8 cellular contexts compared by ENCODE assay signal in the genomic region with DNA sequence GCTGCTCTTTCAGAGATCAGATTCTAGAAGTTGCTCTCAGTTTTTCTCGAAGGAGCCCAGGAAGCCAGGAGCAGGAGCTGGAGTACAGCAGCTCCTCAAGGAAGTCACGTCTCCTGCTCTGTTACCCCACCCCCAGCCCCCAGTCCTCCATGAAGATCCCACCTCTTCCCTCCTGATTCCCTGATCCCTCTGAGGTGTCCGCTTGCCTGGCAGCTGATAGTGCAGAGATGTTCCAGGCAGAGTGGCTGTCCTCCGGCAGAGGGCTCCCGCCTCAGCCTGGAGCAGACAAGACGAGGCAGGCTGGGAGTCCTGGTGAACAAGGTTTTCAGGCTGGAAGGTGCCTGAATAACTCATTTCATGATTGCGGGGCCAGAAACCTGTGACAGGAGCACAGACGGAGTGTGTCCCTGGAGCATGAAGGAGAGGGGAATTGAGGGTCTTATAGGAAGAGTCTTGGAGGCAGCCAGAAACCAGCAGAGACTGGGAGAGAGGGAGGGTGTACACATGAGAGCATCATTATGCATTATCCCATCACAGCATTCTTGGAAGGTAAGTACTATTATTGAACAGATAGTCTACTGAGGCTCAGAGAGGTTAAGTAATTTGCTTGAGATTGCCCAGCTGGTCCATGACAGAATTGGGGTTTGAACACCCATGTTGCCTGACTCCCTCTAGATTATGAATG. TPM values are rescaled to one million over a fixed set of nuclear protein-coding genes. Genes with fewer than 3 reads are reported as not detected.
DNase-seq lines count a peak whose midpoint lies in the region; ATAC-seq, FAIRE-seq and TF ChIP-seq lines count a peak whose summit lies in the region.

No MANE protein-coding gene starts in this region.

- no peaks in the 10 kb centered on the region for H3K36me3 ChIP-seq in astrocyte (ENCODE audit: insufficient read depth, low read length)

- H3K4me3 Mint-ChIP-seq in activated CD4-positive, alpha-beta T cell treated with anti-CD3 and anti-CD28 coated beads, Interleukin-2, amount 10 ng/mL, durations not matched to agents 7 days and 5 days, result no peak overlapping the region
- H3K4me3 Mint-ChIP-seq in astrocyte (ENCODE audit: unreplicated experiment), result peak overlapping the region; percentile 88
- H3K4me3 Mint-ChIP-seq in progenitor cell of endocrine pancreas (ENCODE audit: low read depth), result peak overlapping the region; percentile 60

- H3K4me2 ChIP-seq in astrocyte (ENCODE audit: low read length), result peak overlapping the region; percentile 97

- ATAC-seq in right cardiac atrium (peak; percentile 88 to 89), GM21390 (IDR thresholded peaks at IDR 0.05; ENCODE audit: unreplicated experiment) (no peak)

- H3K36me3 Mint-ChIP-seq in activated CD4-positive, alpha-beta T cell treated with anti-CD3 and anti-CD28 coated beads, Interleukin-2, amount 10 ng/mL, durations not matched to agents 7 days and 5 days (ENCODE audit: low read depth), result no peaks in the 10 kb centered on the region
- H3K36me3 Mint-ChIP-seq in astrocyte (ENCODE audit: low read depth, unreplicated experiment), result no peaks in the 10 kb centered on the region
- H3K36me3 Mint-ChIP-seq in progenitor cell of endocrine pancreas (ENCODE audit: insufficient read depth), result no peaks in the 10 kb centered on the region

- H3K9ac ChIP-seq in astrocyte (ENCODE audit: low read length), result peak overlapping the region; percentile 85

- H3K9me3 ChIP-seq in astrocyte (ENCODE audit: insufficient read depth, low read depth, low read length) (no peaks in the 10 kb centered on the region), right cardiac atrium (ENCODE audit: control insufficient read depth, low read length) (no peaks in the 10 kb centered on the region)

- H3K27me3 ChIP-seq in astrocyte (ENCODE audit: insufficient read depth, low read length) (no peaks in the 10 kb centered on the region), right cardiac atrium (ENCODE audit: control insufficient read depth, insufficient read depth) (no peaks in the 10 kb centered on the region)

- H3K4me1 Mint-ChIP-seq in activated CD4-positive, alpha-beta T cell treated with anti-CD3 and anti-CD28 coated beads, Interleukin-2, amount 10 ng/mL, durations not matched to agents 7 days and 5 days, result peaks cover 12% of the 10 kb centered on the region
- H3K4me1 Mint-ChIP-seq in astrocyte (ENCODE audit: low read depth, unreplicated experiment), result peaks cover 5% of the 10 kb centered on the region
- H3K4me1 Mint-ChIP-seq in progenitor cell of endocrine pancreas (ENCODE audit: low read depth), result peaks cover 6% of the 10 kb centered on the region

- H2AFZ ChIP-seq in astrocyte (ENCODE audit: low read depth, low read length), result peak overlapping the region; percentile 92

- no peak for FAIRE-seq in astrocyte (lab: Jason Lieb, UNC)

- TF ChIP-seq CTCF in astrocyte (IDR thresholded peaks at IDR 0.05; ENCODE audit: insufficient read depth, low read depth, low read length) (peak; percentile 75), progenitor cell of endocrine pancreas (IDR thresholded peaks at IDR 0.05; ENCODE audit: unreplicated experiment) (peak; percentile 57)

- H4K20me1 ChIP-seq in astrocyte (ENCODE audit: insufficient read depth, low read length), result peaks cover 37% of the 10 kb centered on the region

- H3K27me3 Mint-ChIP-seq in activated CD4-positive, alpha-beta T cell treated with anti-CD3 and anti-CD28 coated beads, Interleukin-2, amount 10 ng/mL, durations not matched to agents 7 days and 5 days, result peaks cover 79% of the 10 kb centered on the region
- H3K27me3 Mint-ChIP-seq in astrocyte (ENCODE audit: low read depth, unreplicated experiment), result peaks cover 41% of the 10 kb centered on the region
- peaks cover 85% of the 10 kb centered on the region for H3K27me3 Mint-ChIP-seq in progenitor cell of endocrine pancreas

- H3K9me3 Mint-ChIP-seq in activated CD4-positive, alpha-beta T cell treated with anti-CD3 and anti-CD28 coated beads, Interleukin-2, amount 10 ng/mL, durations not matched to agents 7 days and 5 days, result no peaks in the 10 kb centered on the region
- H3K9me3 Mint-ChIP-seq in astrocyte (ENCODE audit: unreplicated experiment), result peaks cover under 1% of the 10 kb centered on the region
- no peaks in the 10 kb centered on the region for H3K9me3 Mint-ChIP-seq in progenitor cell of endocrine pancreas (ENCODE audit: low read depth)

- peak overlapping the region; percentile 83 for H3K4me3 ChIP-seq in astrocyte (ENCODE audit: insufficient read depth, low read depth, low read length)
- peak overlapping the region; percentile 15 for H3K4me3 ChIP-seq in right cardiac atrium (ENCODE audit: low read length)

- H3K27ac ChIP-seq in astrocyte (ENCODE audit: low read depth, low read length) (peak overlapping the region; percentile 52), right cardiac atrium (ENCODE audit: low read length) (no peak overlapping the region)

- H3K4me1 ChIP-seq in astrocyte (ENCODE audit: insufficient read depth, low read length) (peaks cover 19% of the 10 kb centered on the region), right cardiac atrium (ENCODE audit: control insufficient read depth, insufficient read depth, low read length) (no peaks in the 10 kb centered on the region)

- peak; percentile 18 for DNase-seq in activated CD4-positive, alpha-beta T cell treated with anti-CD3 and anti-CD28 coated beads, Interleukin-2, amount 10 ng/mL, durations not matched to agents 7 days and 5 days
- no peak for DNase-seq in activated CD4-positive, alpha-beta T cell treated with anti-CD3 and anti-CD28 coated beads for 1 hour
- DNase-seq in NCI-H345 treated with DMSO at 0.1 percent for 48 hours (lab: John Stamatoyannopoulos, UW; ENCODE audit: unreplicated experiment) (peak; percentile 22), astrocyte (ENCODE audit: low read depth) (peak; percentile 70), right cardiac atrium (peak; percentile 70 to 90 (median 84)), progenitor cell of endocrine pancreas (ENCODE audit: low spot score, unreplicated experiment) (peak; percentile 27), epidermal melanocyte (ENCODE audit: insufficient read length, low spot score) (no peak)

- POLR2A ChIA-PET in activated CD4-positive, alpha-beta T cell treated with anti-CD3 and anti-CD28 coated beads, Interleukin-2, amount 10 ng/mL, durations not matched to agents 7 days and 5 days (lab: Charles Lee), result no interaction called here

- peaks cover 39% of the 10 kb centered on the region for H3K79me2 ChIP-seq in astrocyte (ENCODE audit: insufficient read depth, low read length)

- CTCF ChIA-PET in activated CD4-positive, alpha-beta T cell treated with anti-CD3 and anti-CD28 coated beads, Interleukin-2, amount 10 ng/mL, durations not matched to agents 7 days and 5 days (lab: Charles Lee), result interaction anchor here (0.6 to 0.9 kb wide), 2 partner anchors 16 to 294 kb away, joined by 3 to 4 read pairs; no protein-coding TSS in a partner anchor

- 3% methylated on average over 8 of the region's 8 CpGs for WGBS in right cardiac atrium

- intact Hi-C loops in right cardiac atrium (cut with DNase I), result loop anchor here in 2 of 4 donors (5.0 to 10.0 kb wide), 2 partner anchors 52 to 169 kb away; no protein-coding TSS in a partner anchor

- no peak overlapping the region for H3K27ac Mint-ChIP-seq in activated CD4-positive, alpha-beta T cell treated with anti-CD3 and anti-CD28 coated beads, Interleukin-2, amount 10 ng/mL, durations not matched to agents 7 days and 5 days
- H3K27ac Mint-ChIP-seq in astrocyte (ENCODE audit: unreplicated experiment) (no peak overlapping the region), progenitor cell of endocrine pancreas (no peak overlapping the region)

RNA-seq across cellular contexts. Expression of a gene that starts 1.2 kb away (rescaled TPM):
- under 1 TPM; 0.25 to 0.27 TPM for total RNA-seq in activated CD4-positive, alpha-beta T cell treated with anti-CD3 and anti-CD28 coated beads, Interleukin-2, amount 10 ng/mL, durations not matched to agents 7 days and 5 days
- total RNA-seq in astrocyte, result 2.1 and 2.4 TPM in 2 replicates
- 1 to 10 TPM; 1.1 to 1.8 (median 1.5) TPM for total RNA-seq in right cardiac atrium
- polyA plus RNA-seq in right cardiac atrium, result 0.43 TPM
- total RNA-seq in progenitor cell of endocrine pancreas, result 0.09 TPM in 1 of 2 replicates, not detected in the other

Comparison
In these comparisons a context has a peak if more than half of its experiments do, and no peak if none do; other contexts are left out.
1. DNase-seq: peak in activated CD4-positive, alpha-beta T cell treated with anti-CD3 and anti-CD28 coated beads, Interleukin-2, amount 10 ng/mL, durations not matched to agents 7 days and 5 days (single experiment), NCI-H345 treated with DMSO at 0.1 percent for 48 hours (single experiment), astrocyte (single experiment), right cardiac atrium (3 of 3) and progenitor cell of endocrine pancreas (single experiment); none in activated CD4-positive, alpha-beta T cell treated with anti-CD3 and anti-CD28 coated beads for 1 hour (single experiment) and epidermal melanocyte (single experiment).